ENCODE assay signal across 31 cellular contexts in the genomic region with DNA sequence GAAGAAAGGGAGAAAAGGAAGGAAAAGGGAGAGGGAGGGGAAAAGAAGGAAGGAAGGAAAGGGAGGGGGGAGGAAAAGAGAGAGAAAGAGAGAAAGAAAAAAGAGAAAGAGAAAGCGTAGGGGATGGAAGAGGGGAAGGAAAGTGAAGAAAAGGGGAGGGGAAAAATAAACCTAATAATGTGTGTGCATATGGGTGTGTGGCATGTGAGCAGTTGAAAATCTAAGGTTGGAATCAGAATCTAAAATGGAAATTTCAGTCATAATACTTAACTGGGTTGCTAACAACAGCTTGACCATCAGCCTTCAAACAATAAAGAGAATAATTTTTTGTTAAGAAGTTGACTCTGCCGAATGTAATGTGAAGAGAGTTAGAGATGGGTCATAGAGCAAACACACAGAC.
"Had no signal": no experiment of that assay in that cellular context is flagged by ENCODE, and none has a peak within 500 bp of the region (broad histone marks: within the 10 kb centered on the region; RNA-seq: fewer than 3 reads in every experiment).

No MANE protein-coding gene starts in this region.

- DNase-seq: naive B cell; naive thymus-derived CD8-positive, alpha-beta T cell; occipital lobe; ovary; posterior cingulate gyrus; psoas muscle; right cardiac atrium; spleen; stimulated activated CD4-positive, alpha-beta T cell treated with anti-CD3 and anti-CD28 coated beads, Interleukin-12 subunit alpha, Interleukin-12 subunit beta, amount 100 ng/mL, for 4 hours; stimulated activated CD4-positive, alpha-beta T cell treated with anti-CD3 and anti-CD28 coated beads, Interleukin-1b, Interleukin-23, amount 100 ng/mL, for 48 hours; stimulated activated CD4-positive, alpha-beta T cell treated with anti-CD3 and anti-CD28 coated beads, Interleukin-4, amount 100 ng/mL, for 1 hour; stimulated activated CD4-positive, alpha-beta T cell treated with anti-CD3 and anti-CD28 coated beads, Interleukin-4, amount 100 ng/mL, for 4 hours; stimulated activated CD8-positive, alpha-beta memory T cell treated with anti-CD3 and anti-CD28 coated beads, Interleukin-4, amount 100 ng/mL, for 48 hours; stimulated activated naive CD4-positive, alpha-beta T cell; stimulated activated naive CD8-positive, alpha-beta T cell treated with anti-CD3 and anti-CD28 coated beads, Interleukin-15, amount 100 ng/mL, for 72 hours; stimulated activated naive CD8-positive, alpha-beta T cell treated with anti-CD3 and anti-CD28 coated beads, Interleukin-15, Interleukin-2, amounts not matched to agents 100 U/mL and 50 U/mL, for 24 hours; substantia nigra; testis; tibial artery; transverse colon; upper lobe of right lung; uterus had no signal

- H3K36me3 Mint-ChIP-seq: naive B cell; naive thymus-derived CD8-positive, alpha-beta T cell; natural killer cell treated with Interleukin-12 subunit alpha and Interleukin-12 subunit beta and Interleukin-15 and Interleukin-18, amount 100 ng/mL, for 72 hours; neural progenitor cell; type B pancreatic cell had no signal

- H3K4me3 ChIP-seq: neural progenitor cell, ovary, psoas muscle, skin epidermis, smooth muscle cell, spleen, suprapubic skin, testis, tibial artery, transverse colon, upper lobe of right lung, uterus had no signal

- ATAC-seq: naive thymus-derived CD8-positive, alpha-beta T cell; natural killer cell treated with Interleukin-12 subunit alpha and Interleukin-12 subunit beta and Interleukin-15 and Interleukin-18, amount 100 ng/mL, for 72 hours; psoas muscle; right cardiac atrium; sciatic nerve; stimulated activated naive CD8-positive, alpha-beta T cell treated with anti-CD3 and anti-CD28 coated beads, Interleukin-15, amount 100 ng/mL, for 72 hours; stimulated activated naive CD8-positive, alpha-beta T cell treated with anti-CD3 and anti-CD28 coated beads, Interleukin-15, Interleukin-2, amounts not matched to agents 100 U/mL and 50 U/mL, for 24 hours; upper lobe of right lung had no signal

- H3K4me1 ChIP-seq: neural progenitor cell, parathyroid adenoma, psoas muscle, suprapubic skin, testis, tibial artery, transverse colon, upper lobe of right lung, uterus had no signal

- H3K79me2 ChIP-seq: parathyroid adenoma had no signal

- H2AFZ ChIP-seq: neural progenitor cell, parathyroid adenoma had no signal

- H3K4me3 Mint-ChIP-seq: naive thymus-derived CD8-positive, alpha-beta T cell; natural killer cell treated with Interleukin-12 subunit alpha and Interleukin-12 subunit beta and Interleukin-15 and Interleukin-18, amount 100 ng/mL, for 72 hours; neural progenitor cell; stimulated activated naive CD8-positive, alpha-beta T cell treated with anti-CD3 and anti-CD28 coated beads, Interleukin-15, amount 100 ng/mL, for 72 hours; type B pancreatic cell had no signal

- H3K27ac ChIP-seq: neural progenitor cell, ovary, parathyroid adenoma, psoas muscle, skin epidermis, spleen, suprapubic skin, testis, tibial artery, transverse colon, upper lobe of right lung, uterus had no signal

- H3K36me3 ChIP-seq: neural progenitor cell, ovary, spleen, suprapubic skin, tibial artery, transverse colon, upper lobe of right lung, uterus had no signal

- H3K27me3 ChIP-seq: neural progenitor cell, ovary, spleen, suprapubic skin, testis, tibial artery, transverse colon, upper lobe of right lung, uterus had no signal

- H3K9ac ChIP-seq: neural progenitor cell, parathyroid adenoma had no signal

- H3K4me1 Mint-ChIP-seq: naive thymus-derived CD8-positive, alpha-beta T cell; stimulated activated naive CD8-positive, alpha-beta T cell treated with anti-CD3 and anti-CD28 coated beads, Interleukin-15, amount 100 ng/mL, for 72 hours had no signal

- H3K4me2 ChIP-seq: neural progenitor cell, smooth muscle cell had no signal

- H3K9me3 Mint-ChIP-seq: naive B cell; natural killer cell treated with Interleukin-12 subunit alpha and Interleukin-12 subunit beta and Interleukin-15 and Interleukin-18, amount 100 ng/mL, for 72 hours; stimulated activated naive CD8-positive, alpha-beta T cell treated with anti-CD3 and anti-CD28 coated beads, Interleukin-15, amount 100 ng/mL, for 72 hours had no signal

- H3K9me3 ChIP-seq: ovary, psoas muscle, spleen, suprapubic skin, testis, tibial artery, transverse colon, upper lobe of right lung, uterus had no signal

- H3K27ac Mint-ChIP-seq: naive thymus-derived CD8-positive, alpha-beta T cell; neural progenitor cell; progenitor cell of endocrine pancreas; stimulated activated naive CD8-positive, alpha-beta T cell treated with anti-CD3 and anti-CD28 coated beads, Interleukin-15, amount 100 ng/mL, for 72 hours; type B pancreatic cell had no signal
